Comparison of ENCODE assay signal across 1 cellular context in the genomic region with DNA sequence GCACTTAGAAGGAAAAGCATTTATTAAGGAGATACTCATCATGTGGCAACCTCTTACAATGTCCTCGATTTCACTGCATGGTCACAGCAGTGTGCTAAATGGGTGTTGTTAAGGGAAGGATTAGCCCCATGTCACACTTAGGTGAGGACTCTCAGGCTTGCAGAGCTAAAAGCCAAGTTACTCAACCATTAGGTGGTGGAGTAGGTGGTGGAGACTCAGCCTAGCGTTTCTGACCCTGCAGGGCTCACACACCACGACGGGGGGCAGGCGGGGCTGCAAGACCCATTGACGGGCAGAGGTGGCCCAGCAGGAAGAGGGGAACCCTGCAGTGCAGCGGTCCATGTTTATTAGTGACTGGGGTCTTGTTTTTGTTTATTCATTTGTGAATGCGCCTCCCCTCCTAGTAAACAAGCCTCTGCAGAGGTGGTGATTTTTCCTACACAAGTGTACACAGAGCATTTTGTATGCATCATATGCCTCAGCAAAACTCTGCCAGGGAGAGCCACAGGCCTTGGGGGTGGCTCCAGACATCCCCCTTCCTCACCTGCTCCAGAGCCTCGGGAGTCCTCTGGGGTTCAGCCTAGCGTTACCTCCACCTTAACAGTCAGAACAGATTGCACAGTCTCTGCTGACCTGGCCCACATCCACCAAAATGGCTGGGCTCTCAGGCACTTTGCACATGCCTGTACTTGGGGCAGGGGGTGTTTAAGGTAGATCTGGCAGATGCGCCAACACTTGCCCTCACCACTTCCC.
TF ChIP-seq lines count a peak whose summit lies in the region.

No MANE protein-coding gene starts in this region.

TF ChIP-seq in IMR-90, 13 proteins besides CTCF, POLR2A, EP300 and RAD21 (continued from another document):
- TF ChIP-seq, protein P1, sequence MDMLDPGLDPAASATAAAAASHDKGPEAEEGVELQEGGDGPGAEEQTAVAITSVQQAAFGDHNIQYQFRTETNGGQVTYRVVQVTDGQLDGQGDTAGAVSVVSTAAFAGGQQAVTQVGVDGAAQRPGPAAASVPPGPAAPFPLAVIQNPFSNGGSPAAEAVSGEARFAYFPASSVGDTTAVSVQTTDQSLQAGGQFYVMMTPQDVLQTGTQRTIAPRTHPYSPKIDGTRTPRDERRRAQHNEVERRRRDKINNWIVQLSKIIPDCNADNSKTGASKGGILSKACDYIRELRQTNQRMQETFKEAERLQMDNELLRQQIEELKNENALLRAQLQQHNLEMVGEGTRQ (IDR thresholded peaks at IDR 0.05; ENCODE audit: low read depth, low read length) = no peak
- TF ChIP-seq BHLHE40 (IDR thresholded peaks at IDR 0.05; ENCODE audit: low read depth, low read length) (no peak), FOS (IDR thresholded peaks at IDR 0.05; ENCODE audit: low read depth, low read length) (no peak), NFE2L2 (IDR thresholded peaks at IDR 0.05; ENCODE audit: low read depth, low read length) (no peak), CEBPB (IDR thresholded peaks at IDR 0.05; ENCODE audit: low read depth, low read length) (no peak), MXI1 (IDR thresholded peaks at IDR 0.05; ENCODE audit: borderline replicate concordance, low read depth, low read length) (no peak)
